In genomic region chr10:103752680-103753248, GRCh38 we compare ENCODE assay signal across 8 cellular contexts.
DNase-seq lines count a peak whose midpoint lies in the region; ATAC-seq, FAIRE-seq and TF ChIP-seq lines count a peak whose summit lies in the region.

No MANE protein-coding gene starts in this region.

- no peak overlapping the region for H2BK120ac ChIP-seq in mesendoderm (ENCODE audit: low read depth, low read length)

- H3K9ac ChIP-seq in keratinocyte (ENCODE audit: control insufficient read depth, extremely low read depth, insufficient read depth, low read length) (no peak overlapping the region), mesendoderm (ENCODE audit: low read length) (no peak overlapping the region)

- H3K4me2 ChIP-seq in keratinocyte (ENCODE audit: control insufficient read depth, extremely low read depth, insufficient read depth, low read depth, low read length) (no peak overlapping the region), mesendoderm (ENCODE audit: low read length) (no peak overlapping the region)

- peaks cover 68% of the 10 kb centered on the region for H3K79me2 ChIP-seq in keratinocyte (ENCODE audit: control insufficient read depth, insufficient read depth, low read length)
- H3K79me2 ChIP-seq in mesendoderm (ENCODE audit: control insufficient read depth, insufficient read depth, low read length), result no peaks in the 10 kb centered on the region

- H3K4me1 ChIP-seq in keratinocyte (ENCODE audit: control insufficient read depth, extremely low read depth, insufficient read depth, low read length) (peaks cover 56% of the 10 kb centered on the region), mesendoderm (ENCODE audit: control insufficient read depth, low read depth, low read length) (peaks cover 3% of the 10 kb centered on the region)

- no CpG with 5 or more reads among the region's 3 CpGs for WGBS in mesendoderm (ENCODE audit: extremely low coverage, insufficient coverage, low lambda C conversion rate)

- H3K9me1 ChIP-seq in keratinocyte (ENCODE audit: control insufficient read depth, extremely low read depth, insufficient read depth, low read length), result no peaks in the 10 kb centered on the region

- peak; percentile 56 for DNase-seq in stimulated activated naive CD8-positive, alpha-beta T cell treated with anti-CD3 and anti-CD28 coated beads, Interleukin-15, Interleukin-2, amounts not matched to agents 100 U/mL and 50 U/mL, for 24 hours
- no peak for DNase-seq in stimulated activated naive CD8-positive, alpha-beta T cell treated with anti-CD3 and anti-CD28 coated beads, Interleukin-15, amount 100 ng/mL, for 72 hours
- DNase-seq in activated CD4-positive, alpha-beta T cell treated with anti-CD3 and anti-CD28 coated beads, Interleukin-2, amount 10 ng/mL, durations not matched to agents 24 days and 14 days, result peak; percentile 68
- DNase-seq in keratinocyte (ENCODE audit: low read depth, low spot score), result no peak
- DNase-seq in mesendoderm, result no peak
- no peak for DNase-seq in DMS79 treated with DMSO at 0.1 percent for 48 hours (lab: John Stamatoyannopoulos, UW)
- DNase-seq in NCI-H1048 (lab: John Stamatoyannopoulos, UW), result no peak

- peak; percentile 36 to 85 (median 69) for TF ChIP-seq CTCF in keratinocyte (optimal IDR thresholded peaks at IDR 0.05 in 1 of 3, IDR thresholded peaks at IDR 0.05 in 1 of 3, conservative IDR thresholded peaks at IDR 0.05 in 1 of 3; ENCODE audit: extremely low read depth in 1 of 3, insufficient read depth in 2 of 3, low read length in 3 of 3)

- no peak overlapping the region for H3K27ac Mint-ChIP-seq in stimulated activated naive CD8-positive, alpha-beta T cell treated with anti-CD3 and anti-CD28 coated beads, Interleukin-15, amount 100 ng/mL, for 72 hours
- H3K27ac Mint-ChIP-seq in activated CD4-positive, alpha-beta T cell treated with anti-CD3 and anti-CD28 coated beads, Interleukin-2, amount 10 ng/mL, durations not matched to agents 24 days and 14 days, result no peak overlapping the region

- no peak overlapping the region for H4K8ac ChIP-seq in mesendoderm (ENCODE audit: low read depth, low read length)

- H3K4me3 ChIP-seq in keratinocyte (ENCODE audit: control insufficient read depth in 2 of 3, extremely low read depth in 1 of 3, insufficient read depth in 2 of 3, low read depth in 1 of 3, low read length in 3 of 3) (no peak overlapping the region), mesendoderm (ENCODE audit: low read length) (no peak overlapping the region)

- H2AFZ ChIP-seq in keratinocyte (ENCODE audit: control insufficient read depth, low read length), result no peak overlapping the region

- H3K23ac ChIP-seq in mesendoderm (ENCODE audit: low read length), result no peak overlapping the region

- ATAC-seq in stimulated activated naive CD8-positive, alpha-beta T cell treated with anti-CD3 and anti-CD28 coated beads, Interleukin-15, Interleukin-2, amounts not matched to agents 100 U/mL and 50 U/mL, for 24 hours, result no peak
- no peak for ATAC-seq in stimulated activated naive CD8-positive, alpha-beta T cell treated with anti-CD3 and anti-CD28 coated beads, Interleukin-15, amount 100 ng/mL, for 72 hours
- ATAC-seq in GM21447 (IDR thresholded peaks at IDR 0.05; ENCODE audit: unreplicated experiment), result no peak

- no peak overlapping the region for H3K56ac ChIP-seq in mesendoderm (ENCODE audit: low read length)

- peaks cover 7% of the 10 kb centered on the region for H3K36me3 Mint-ChIP-seq in activated CD4-positive, alpha-beta T cell treated with anti-CD3 and anti-CD28 coated beads, Interleukin-2, amount 10 ng/mL, durations not matched to agents 24 days and 14 days (ENCODE audit: low read depth)

- no peak overlapping the region for H2BK5ac ChIP-seq in mesendoderm (ENCODE audit: low read length)

- no peak overlapping the region for H4K5ac ChIP-seq in mesendoderm (ENCODE audit: low read length)

- peaks cover 7% of the 10 kb centered on the region for H3K4me1 Mint-ChIP-seq in stimulated activated naive CD8-positive, alpha-beta T cell treated with anti-CD3 and anti-CD28 coated beads, Interleukin-15, amount 100 ng/mL, for 72 hours
- peaks cover 42% of the 10 kb centered on the region for H3K4me1 Mint-ChIP-seq in activated CD4-positive, alpha-beta T cell treated with anti-CD3 and anti-CD28 coated beads, Interleukin-2, amount 10 ng/mL, durations not matched to agents 24 days and 14 days

- H3K4ac ChIP-seq in mesendoderm (ENCODE audit: low read depth, low read length), result no peak overlapping the region

- H3K36me3 ChIP-seq in keratinocyte (ENCODE audit: control insufficient read depth in 2 of 2, extremely low read depth in 1 of 2, insufficient read depth in 2 of 2, low read length in 2 of 2) (peaks cover 17 to 41% of the 10 kb centered on the region in 2 experiments), mesendoderm (ENCODE audit: control insufficient read depth, insufficient read depth, low read length) (no peaks in the 10 kb centered on the region)

- peak; percentile 5 for FAIRE-seq in keratinocyte (lab: Jason Lieb, UNC)

- peaks cover 0 to 6% of the 10 kb centered on the region in 2 donors for H3K9me3 Mint-ChIP-seq in stimulated activated naive CD8-positive, alpha-beta T cell treated with anti-CD3 and anti-CD28 coated beads, Interleukin-15, amount 100 ng/mL, for 72 hours
- peaks cover 11% of the 10 kb centered on the region for H3K9me3 Mint-ChIP-seq in activated CD4-positive, alpha-beta T cell treated with anti-CD3 and anti-CD28 coated beads, Interleukin-2, amount 10 ng/mL, durations not matched to agents 24 days and 14 days

- no peaks in the 10 kb centered on the region for H3K9me3 ChIP-seq in keratinocyte (ENCODE audit: control insufficient read depth, low read depth, low read length)

- no peak overlapping the region for H2BK15ac ChIP-seq in mesendoderm (replicated peaks; ENCODE audit: low read depth)

- no peak overlapping the region for H3K4me3 Mint-ChIP-seq in stimulated activated naive CD8-positive, alpha-beta T cell treated with anti-CD3 and anti-CD28 coated beads, Interleukin-15, amount 100 ng/mL, for 72 hours
- no peak overlapping the region for H3K4me3 Mint-ChIP-seq in activated CD4-positive, alpha-beta T cell treated with anti-CD3 and anti-CD28 coated beads, Interleukin-2, amount 10 ng/mL, durations not matched to agents 24 days and 14 days

- dilution Hi-C loops in keratinocyte (cut with MboI; ENCODE audit: extremely low pct_ligation_motif_present, low sequenced_read_pairs), result no loop called here

- H2AK5ac ChIP-seq in mesendoderm (ENCODE audit: low read length), result no peak overlapping the region

- intact Hi-C loops in activated CD4-positive, alpha-beta T cell treated with anti-CD3 and anti-CD28 coated beads, Interleukin-2, amount 10 ng/mL, durations not matched to agents 24 days and 14 days (cut with micrococcal nuclease), result no loop called here

- peaks cover 2% of the 10 kb centered on the region for H3K79me1 ChIP-seq in mesendoderm (ENCODE audit: low read length)

- no peaks in the 10 kb centered on the region for H3K27me3 Mint-ChIP-seq in stimulated activated naive CD8-positive, alpha-beta T cell treated with anti-CD3 and anti-CD28 coated beads, Interleukin-15, amount 100 ng/mL, for 72 hours
- H3K27me3 Mint-ChIP-seq in activated CD4-positive, alpha-beta T cell treated with anti-CD3 and anti-CD28 coated beads, Interleukin-2, amount 10 ng/mL, durations not matched to agents 24 days and 14 days, result peaks cover 21% of the 10 kb centered on the region

- H3K27ac ChIP-seq in keratinocyte (ENCODE audit: control insufficient read depth, insufficient read depth, low read length) (no peak overlapping the region), mesendoderm (ENCODE audit: low read depth, low read length) (no peak overlapping the region)

- H4K20me1 ChIP-seq in keratinocyte (ENCODE audit: control insufficient read depth, extremely low read depth, insufficient read depth, low read length), result no peaks in the 10 kb centered on the region

- no peak overlapping the region for H3K18ac ChIP-seq in mesendoderm (ENCODE audit: low read length)

- H3K27me3 ChIP-seq in keratinocyte (ENCODE audit: control insufficient read depth, extremely low read depth, insufficient read depth, low read length) (no peaks in the 10 kb centered on the region), mesendoderm (ENCODE audit: insufficient read depth, low read length, poor library complexity) (no peaks in the 10 kb centered on the region)

Comparison
In these comparisons a context has a peak if more than half of its experiments do, and no peak if none do; other contexts are left out.
1. DNase-seq: peak in stimulated activated naive CD8-positive, alpha-beta T cell treated with anti-CD3 and anti-CD28 coated beads, Interleukin-15, Interleukin-2, amounts not matched to agents 100 U/mL and 50 U/mL, for 24 hours (single experiment) and activated CD4-positive, alpha-beta T cell treated with anti-CD3 and anti-CD28 coated beads, Interleukin-2, amount 10 ng/mL, durations not matched to agents 24 days and 14 days (single experiment); none in stimulated activated naive CD8-positive, alpha-beta T cell treated with anti-CD3 and anti-CD28 coated beads, Interleukin-15, amount 100 ng/mL, for 72 hours (0 of 2), keratinocyte (single experiment), mesendoderm (single experiment), DMS79 treated with DMSO at 0.1 percent for 48 hours (single experiment) and NCI-H1048 (single experiment).